Comparison of ENCODE assay signal across 14 cellular contexts in the genomic region with DNA sequence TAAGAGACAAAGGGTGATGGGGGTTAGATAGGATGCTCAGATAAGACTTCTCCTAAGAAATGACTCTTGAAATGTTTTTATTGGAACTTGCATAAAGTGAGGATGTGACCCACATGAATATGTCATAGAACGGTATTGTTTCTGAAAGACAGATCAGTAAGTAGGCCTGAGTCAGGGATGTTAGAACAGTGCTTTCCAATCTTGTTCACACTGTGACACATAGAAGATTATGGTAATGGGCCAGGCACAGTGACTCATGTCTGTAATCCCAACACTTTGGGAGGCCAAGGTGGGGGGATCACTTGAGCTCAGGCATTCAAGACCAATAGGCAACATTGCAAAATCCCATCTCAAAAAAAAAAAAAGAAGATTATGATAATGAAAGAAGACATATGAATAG.
"Had no signal": no experiment of that assay in that cellular context is flagged by ENCODE, and none has a peak within 500 bp of the region (broad histone marks: within the 10 kb centered on the region; RNA-seq: fewer than 3 reads in every experiment).

No MANE protein-coding gene starts in this region.

- DNase-seq: activated CD4-positive, alpha-beta T cell treated with anti-CD3 and anti-CD28 coated beads for 36 hours; activated CD8-positive, alpha-beta T cell treated with anti-CD3 and anti-CD28 coated beads, Interleukin-2, amount 10 ng/mL, durations not matched to agents 7 days and 5 days; activated naive CD4-positive, alpha-beta T cell treated with anti-CD3 and anti-CD28 coated beads, Interleukin-2, amount 50 U/mL, for 16 hours; amniotic stem cell; esophagus squamous epithelium; stimulated activated CD4-positive, alpha-beta T cell treated with anti-CD3 and anti-CD28 coated beads, Interleukin-2, amount 100 ng/mL, for 48 hours; stimulated activated naive CD8-positive, alpha-beta T cell treated with anti-CD3 and anti-CD28 coated beads, Interleukin-15, Interleukin-2, amounts not matched to agents 100 U/mL and 50 U/mL, for 24 hours; T-cell; T1000; upper lobe of left lung; WERI-Rb-1 had no signal

- H3K27me3 ChIP-seq: esophagus squamous epithelium, gastroesophageal sphincter, suprapubic skin, upper lobe of left lung had no signal

- H3K9me3 ChIP-seq: esophagus squamous epithelium, suprapubic skin, upper lobe of left lung had no signal

- H3K4me3 ChIP-seq: esophagus squamous epithelium, gastroesophageal sphincter, suprapubic skin, upper lobe of left lung had no signal

- H3K27ac ChIP-seq: esophagus squamous epithelium, gastroesophageal sphincter, suprapubic skin, upper lobe of left lung, WERI-Rb-1 had no signal

- ATAC-seq: activated CD4-positive, alpha-beta T cell treated with anti-CD3 and anti-CD28 coated beads for 36 hours; activated CD8-positive, alpha-beta T cell treated with anti-CD3 and anti-CD28 coated beads, Interleukin-2, amount 10 ng/mL, durations not matched to agents 7 days and 5 days; gastroesophageal sphincter; sciatic nerve; stimulated activated naive CD8-positive, alpha-beta T cell treated with anti-CD3 and anti-CD28 coated beads, Interleukin-15, Interleukin-2, amounts not matched to agents 100 U/mL and 50 U/mL, for 24 hours; T-cell had no signal

- H3K36me3 ChIP-seq: esophagus squamous epithelium, gastroesophageal sphincter, suprapubic skin, upper lobe of left lung, WERI-Rb-1 had no signal

- H3K4me1 ChIP-seq: upper lobe of left lung had no signal
